ENCODE assay signal across 20 cellular contexts in genomic region chr15:71154607-71155200, GRCh38. TPM values are rescaled to one million over a fixed set of nuclear protein-coding genes. Genes with fewer than 3 reads are reported as not detected.
"Had no signal": no experiment of that assay in that cellular context is flagged by ENCODE, and none has a peak within 500 bp of the region (broad histone marks: within the 10 kb centered on the region; RNA-seq: fewer than 3 reads in every experiment).

No MANE protein-coding gene starts in this region.

- DNase-seq: activated CD4-positive, alpha-beta T cell treated with anti-CD3 and anti-CD28 coated beads, Interleukin-2, amount 10 ng/mL, durations not matched to agents 24 days and 14 days; activated CD8-positive, alpha-beta T cell treated with anti-CD3 and anti-CD28 coated beads, Interleukin-2, amount 10 ng/mL, durations not matched to agents 7 days and 5 days; activated naive CD4-positive, alpha-beta T cell treated with anti-CD3 and anti-CD28 coated beads, Interleukin-2, amount 10 ng/mL, durations not matched to agents 7 days and 5 days; activated naive CD8-positive, alpha-beta T cell treated with anti-CD3 and anti-CD28 coated beads, Interleukin-2, amount 50 U/mL, for 24 hours; activated T-cell treated with anti-CD3 and anti-CD28 coated beads, Interleukin-2, amount 50 U/mL, for 24 hours; anterior cingulate cortex; effector CD8-positive, alpha-beta T cell; midbrain; nephron progenitor cell; occipital lobe; stimulated activated CD4-positive, alpha-beta T cell treated with anti-CD3 and anti-CD28 coated beads, Interleukin-15, amount 100 ng/mL, for 24 hours; stimulated activated CD4-positive, alpha-beta T cell treated with anti-CD3 and anti-CD28 coated beads, Interleukin-2, amount 100 ng/mL, for 48 hours; testis; upper lobe of left lung had no signal

- H3K36me3 ChIP-seq: upper lobe of left lung had no signal

- H3K9me3 ChIP-seq: testis, upper lobe of left lung had no signal

- H3K27ac ChIP-seq: hepatocyte, skin epidermis, testis, upper lobe of left lung had no signal

- H3K27ac Mint-ChIP-seq: activated CD4-positive, alpha-beta T cell treated with anti-CD3 and anti-CD28 coated beads, Interleukin-2, amount 10 ng/mL, durations not matched to agents 24 days and 14 days; activated CD8-positive, alpha-beta T cell treated with anti-CD3 and anti-CD28 coated beads, Interleukin-2, amount 10 ng/mL, durations not matched to agents 7 days and 5 days; activated naive CD4-positive, alpha-beta T cell treated with anti-CD3 and anti-CD28 coated beads, Interleukin-2, amount 10 ng/mL, durations not matched to agents 7 days and 5 days; activated naive CD8-positive, alpha-beta T cell treated with anti-CD3 and anti-CD28 coated beads, Interleukin-2, amount 50 U/mL, for 24 hours; activated T-cell treated with anti-CD3 and anti-CD28 coated beads, Interleukin-2, amount 50 U/mL, for 24 hours; activated T-helper 2 cell treated with anti-CD3 and anti-CD28 coated beads, Interferon-gamma antibody, Interleukin-2, Interleukin-4, amounts not matched to agents 10 μg/mL and 5 μg/mL and 100 μg/mL, durations not matched to agents 14 hours and 24 hours and 36 hours; nephron progenitor cell; T-helper 1 cell treated with Interleukin-12 subunit alpha and Interleukin-12 subunit beta and Interleukin-4 antibody, amounts not matched to agents 30 μg/mL and 1 μg/mL, for 36 hours had no signal

- H3K4me3 Mint-ChIP-seq: activated CD4-positive, alpha-beta T cell treated with anti-CD3 and anti-CD28 coated beads, Interleukin-2, amount 10 ng/mL, durations not matched to agents 24 days and 14 days; activated CD8-positive, alpha-beta T cell treated with anti-CD3 and anti-CD28 coated beads, Interleukin-2, amount 10 ng/mL, durations not matched to agents 7 days and 5 days; activated naive CD4-positive, alpha-beta T cell treated with anti-CD3 and anti-CD28 coated beads, Interleukin-2, amount 10 ng/mL, durations not matched to agents 7 days and 5 days; activated naive CD8-positive, alpha-beta T cell treated with anti-CD3 and anti-CD28 coated beads, Interleukin-2, amount 50 U/mL, for 24 hours; activated T-cell treated with anti-CD3 and anti-CD28 coated beads, Interleukin-2, amount 50 U/mL, for 24 hours; brain; central memory CD8-positive, alpha-beta T cell; nephron progenitor cell; T-helper 1 cell treated with Interleukin-12 subunit alpha and Interleukin-12 subunit beta and Interleukin-4 antibody, amounts not matched to agents 30 μg/mL and 1 μg/mL, for 36 hours had no signal

- H3K4me1 Mint-ChIP-seq: activated CD4-positive, alpha-beta T cell treated with anti-CD3 and anti-CD28 coated beads, Interleukin-2, amount 10 ng/mL, durations not matched to agents 24 days and 14 days; activated naive CD4-positive, alpha-beta T cell treated with anti-CD3 and anti-CD28 coated beads, Interleukin-2, amount 10 ng/mL, durations not matched to agents 7 days and 5 days; activated naive CD8-positive, alpha-beta T cell treated with anti-CD3 and anti-CD28 coated beads, Interleukin-2, amount 50 U/mL, for 24 hours; central memory CD8-positive, alpha-beta T cell had no signal

- H3K36me3 Mint-ChIP-seq: activated naive CD4-positive, alpha-beta T cell treated with anti-CD3 and anti-CD28 coated beads, Interleukin-2, amount 10 ng/mL, durations not matched to agents 7 days and 5 days had no signal

- H3K9me3 Mint-ChIP-seq: activated CD4-positive, alpha-beta T cell treated with anti-CD3 and anti-CD28 coated beads, Interleukin-2, amount 10 ng/mL, durations not matched to agents 24 days and 14 days; activated naive CD4-positive, alpha-beta T cell treated with anti-CD3 and anti-CD28 coated beads, Interleukin-2, amount 10 ng/mL, durations not matched to agents 7 days and 5 days; activated naive CD8-positive, alpha-beta T cell treated with anti-CD3 and anti-CD28 coated beads, Interleukin-2, amount 50 U/mL, for 24 hours; activated T-cell treated with anti-CD3 and anti-CD28 coated beads, Interleukin-2, amount 50 U/mL, for 24 hours; activated T-helper 2 cell treated with anti-CD3 and anti-CD28 coated beads, Interferon-gamma antibody, Interleukin-2, Interleukin-4, amounts not matched to agents 10 μg/mL and 5 μg/mL and 100 μg/mL, durations not matched to agents 14 hours and 24 hours and 36 hours; central memory CD8-positive, alpha-beta T cell; nephron progenitor cell; T-helper 1 cell treated with Interleukin-12 subunit alpha and Interleukin-12 subunit beta and Interleukin-4 antibody, amounts not matched to agents 30 μg/mL and 1 μg/mL, for 36 hours had no signal

- H3K27me3 Mint-ChIP-seq: activated CD4-positive, alpha-beta T cell treated with anti-CD3 and anti-CD28 coated beads, Interleukin-2, amount 10 ng/mL, durations not matched to agents 24 days and 14 days; activated naive CD4-positive, alpha-beta T cell treated with anti-CD3 and anti-CD28 coated beads, Interleukin-2, amount 10 ng/mL, durations not matched to agents 7 days and 5 days; activated naive CD8-positive, alpha-beta T cell treated with anti-CD3 and anti-CD28 coated beads, Interleukin-2, amount 50 U/mL, for 24 hours; brain had no signal

- H3K4me1 ChIP-seq: testis had no signal

- H3K4me3 ChIP-seq: hepatocyte, skin epidermis, testis, upper lobe of left lung had no signal

- ATAC-seq: activated CD8-positive, alpha-beta T cell treated with anti-CD3 and anti-CD28 coated beads, Interleukin-2, amount 10 ng/mL, durations not matched to agents 7 days and 5 days; activated naive CD8-positive, alpha-beta T cell treated with anti-CD3 and anti-CD28 coated beads, Interleukin-2, amount 50 U/mL, for 24 hours had no signal

- H3K27me3 ChIP-seq: hepatocyte, testis, upper lobe of left lung had no signal

RNA-seq across cellular contexts. Expression of gene THSD4, which starts 39.4 kb away (rescaled TPM):
- total RNA-seq: activated CD4-positive, alpha-beta T cell treated with anti-CD3 and anti-CD28 coated beads, Interleukin-2, amount 10 ng/mL, durations not matched to agents 24 days and 14 days; activated CD8-positive, alpha-beta T cell treated with anti-CD3 and anti-CD28 coated beads, Interleukin-2, amount 10 ng/mL, durations not matched to agents 7 days and 5 days; activated T-helper 2 cell treated with anti-CD3 and anti-CD28 coated beads, Interferon-gamma antibody, Interleukin-2, Interleukin-4, amounts not matched to agents 10 μg/mL and 5 μg/mL and 100 μg/mL, durations not matched to agents 14 hours and 24 hours and 36 hours had no signal
